15 cellular contexts compared by ENCODE assay signal in the genomic region with DNA sequence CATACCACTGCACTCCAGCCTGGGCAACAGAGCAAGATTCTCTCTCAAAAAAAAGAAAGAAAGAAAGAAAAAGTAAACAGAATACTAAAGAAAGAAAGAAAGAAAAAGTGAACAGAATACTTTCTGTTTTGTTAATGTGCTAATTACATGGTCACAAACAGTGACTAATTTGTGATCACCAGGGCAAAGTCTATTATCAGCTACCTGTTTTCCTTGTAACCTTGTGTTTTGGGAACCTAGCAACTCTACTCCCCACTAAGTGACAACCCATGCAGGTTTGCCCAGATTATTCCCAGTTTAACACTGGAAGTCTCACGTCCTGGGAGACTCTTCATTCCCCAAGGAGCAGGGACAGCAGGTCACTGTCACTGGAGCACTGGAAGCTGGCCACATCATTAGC. TPM values are rescaled to one million over a fixed set of nuclear protein-coding genes. Genes with fewer than 3 reads are reported as not detected.
DNase-seq lines count a peak whose midpoint lies in the region; ATAC-seq and TF ChIP-seq lines count a peak whose summit lies in the region.
"Had no signal": no experiment of that assay in that cellular context is flagged by ENCODE, and none has a peak within 500 bp of the region (broad histone marks: within the 10 kb centered on the region; RNA-seq: fewer than 3 reads in every experiment).

No MANE protein-coding gene starts in this region.

- H3K27me3 Mint-ChIP-seq in Calu3 (ENCODE audit: unreplicated experiment) = no peaks in the 10 kb centered on the region
- H3K27me3 Mint-ChIP-seq in natural killer cell (ENCODE audit: low read depth in 2 of 2) = peaks cover 9 to 28% of the 10 kb centered on the region in 2 donors
- H3K27me3 Mint-ChIP-seq in activated T-cell treated with anti-CD3 and anti-CD28 coated beads, Interleukin-2, amount 50 U/mL, for 72 hours (ENCODE audit: low read depth) = peaks cover 36% of the 10 kb centered on the region

- peaks cover 21% of the 10 kb centered on the region for H3F3A ChIP-seq in PC-9 (ENCODE audit: insufficient read depth, low read depth)

- H3K4me2 ChIP-seq in PC-9 = no peak overlapping the region
- H3K4me2 ChIP-seq: BLaER1 treated with 17β-estradiol and CSF1 and Interleukin-3, amounts not matched to agents 10 nM and 100 nM; GM23338 had no signal

- intact Hi-C loops in Calu3 (cut with micrococcal nuclease; ENCODE audit: unreplicated experiment) = no loop called here
- intact Hi-C loops in PC-9 (cut with micrococcal nuclease; ENCODE audit: unreplicated experiment) = no loop called here
- intact Hi-C loops in natural killer cell (cut with micrococcal nuclease) = no loop called here
- intact Hi-C loops in transverse colon (cut with DNase I; ENCODE audit: low total_unique reads) = no loop called here

- POLR2A ChIA-PET in PC-9 (lab: Charles Lee; ENCODE audit: unreplicated experiment) = no interaction called here

- CTCF ChIA-PET in Calu3 (lab: Charles Lee) (interaction anchor here (0.6 kb wide), 1 partner anchor 770 kb away, joined by 3 read pairs; no protein-coding TSS in a partner anchor), PC-9 (lab: Charles Lee) (no interaction called here)

- no peaks in the 10 kb centered on the region for H3K9me3 Mint-ChIP-seq in Calu3 (ENCODE audit: low read depth, unreplicated experiment)
- no peaks in the 10 kb centered on the region for H3K9me3 Mint-ChIP-seq in natural killer cell
- H3K9me3 Mint-ChIP-seq in activated T-cell treated with anti-CD3 and anti-CD28 coated beads, Interleukin-2, amount 50 U/mL, for 72 hours = no peaks in the 10 kb centered on the region
- H3K9me3 Mint-ChIP-seq: CD8-positive, alpha-beta T cell; GM23338 had no signal

- H3K4me3 Mint-ChIP-seq in Calu3 (ENCODE audit: low read depth, unreplicated experiment) (no peak overlapping the region), natural killer cell (peak overlapping the region; percentile 4)
- no peak overlapping the region for H3K4me3 Mint-ChIP-seq in activated T-cell treated with anti-CD3 and anti-CD28 coated beads, Interleukin-2, amount 50 U/mL, for 72 hours
- H3K4me3 Mint-ChIP-seq: B cell; CD8-positive, alpha-beta T cell; GM23338 had no signal

- TF ChIP-seq CTCF in Calu3 (IDR thresholded peaks at IDR 0.05; ENCODE audit: unreplicated experiment) = no peak
- TF ChIP-seq CTCF in PC-9 (conservative IDR thresholded peaks at IDR 0.05) = no peak
- no peak for TF ChIP-seq CTCF in natural killer cell (IDR thresholded peaks at IDR 0.05)
- TF ChIP-seq CTCF in transverse colon (IDR thresholded peaks at IDR 0.05) = no peak

- H3K79me2 ChIP-seq in PC-9 (ENCODE audit: low read depth) = no peaks in the 10 kb centered on the region

- H3K27me3 ChIP-seq in PC-9 (ENCODE audit: insufficient read depth, low read depth) = no peaks in the 10 kb centered on the region
- no peaks in the 10 kb centered on the region for H3K27me3 ChIP-seq in transverse colon
- H3K27me3 ChIP-seq: BLaER1 treated with 17β-estradiol and CSF1 and Interleukin-3, amounts not matched to agents 10 nM and 100 nM had no signal

- no peaks in the 10 kb centered on the region for H3K36me3 Mint-ChIP-seq in Calu3 (ENCODE audit: insufficient read depth, unreplicated experiment)
- no peaks in the 10 kb centered on the region for H3K36me3 Mint-ChIP-seq in natural killer cell
- H3K36me3 Mint-ChIP-seq in activated T-cell treated with anti-CD3 and anti-CD28 coated beads, Interleukin-2, amount 50 U/mL, for 72 hours (ENCODE audit: insufficient read depth in 2 of 2) = no peaks in the 10 kb centered on the region
- H3K36me3 Mint-ChIP-seq: CD8-positive, alpha-beta T cell had no signal

- DNase-seq in Calu3 (no peak), PC-9 (no peak), natural killer cell (no peak), NCI-H345 treated with DMSO at 0.1 percent for 48 hours (lab: John Stamatoyannopoulos, UW; ENCODE audit: unreplicated experiment) (no peak), transverse colon (no peak)
- DNase-seq in activated T-cell treated with anti-CD3 and anti-CD28 coated beads, Interleukin-2, amount 50 U/mL, for 72 hours = no peak
- DNase-seq: 8988T; CD8-positive, alpha-beta T cell; DMS 273 treated with DMSO at 0.1 percent for 48 hours; HCEC 1CT had no signal

- ATAC-seq in natural killer cell (peak in 1 of 3 donors; percentile 9), GM19397 (IDR thresholded peaks at IDR 0.05; ENCODE audit: unreplicated experiment) (no peak)
- ATAC-seq in activated T-cell treated with anti-CD3 and anti-CD28 coated beads, Interleukin-2, amount 50 U/mL, for 72 hours (replicated peaks in 1 of 2) = no peak
- ATAC-seq: CD8-positive, alpha-beta T cell; GM23338 had no signal

- no peaks in the 10 kb centered on the region for H4K20me1 ChIP-seq in PC-9 (ENCODE audit: insufficient read depth)
- H4K20me1 ChIP-seq: BLaER1 treated with 17β-estradiol and CSF1 and Interleukin-3, amounts not matched to agents 10 nM and 100 nM had no signal

- peak overlapping the region; percentile 19; the same call in 1 of the 2 replicates for H2AFZ ChIP-seq in PC-9
- H2AFZ ChIP-seq: GM23338 had no signal

- in situ Hi-C loops in transverse colon (cut with MboI; ENCODE audit: low pct_ligation_motif_present in 1 of 4, low pct_unique_long_range_greater_than_20kb in 1 of 4, low sequenced_read_pairs in 3 of 4) = no loop called here

- H3K4me1 ChIP-seq in PC-9 (replicated peaks; ENCODE audit: insufficient read depth) (peaks cover 40% of the 10 kb centered on the region), transverse colon (peaks cover 0 to 10% (median 4%) of the 10 kb centered on the region in 4 donors)
- H3K4me1 ChIP-seq: BLaER1 treated with 17β-estradiol and CSF1 and Interleukin-3, amounts not matched to agents 10 nM and 100 nM had no signal

- H3K27ac ChIP-seq in PC-9 = no peak overlapping the region
- no peak overlapping the region for H3K27ac ChIP-seq in transverse colon
- H3K27ac ChIP-seq: BLaER1 treated with 17β-estradiol and CSF1 and Interleukin-3, amounts not matched to agents 10 nM and 100 nM had no signal

- no TSS peak for BruUV-seq in Calu3 (replicated peaks; lab: Mats Ljungman, UMichigan)
- no TSS peak for BruUV-seq in PC-9 (replicated peaks; lab: Mats Ljungman, UMichigan)

- no peaks in the 10 kb centered on the region for H3K9me2 ChIP-seq in PC-9 (ENCODE audit: insufficient read depth)

- TF ChIP-seq POLR2A in transverse colon (IDR thresholded peaks at IDR 0.05) = no peak

- no peak for TF ChIP-seq EP300 in transverse colon (IDR thresholded peaks at IDR 0.05; ENCODE audit: low read depth)

- 50 to 78% methylated on average over 1 of the region's 1 CpG for WGBS in transverse colon (ENCODE audit: low coverage in 1 of 2), 2 donors

- peak overlapping the region; percentile 69 for H3K27ac Mint-ChIP-seq in Calu3 (ENCODE audit: unreplicated experiment)
- no peak overlapping the region for H3K27ac Mint-ChIP-seq in natural killer cell
- H3K27ac Mint-ChIP-seq in activated T-cell treated with anti-CD3 and anti-CD28 coated beads, Interleukin-2, amount 50 U/mL, for 72 hours = no peak overlapping the region
- H3K27ac Mint-ChIP-seq: B cell; CD8-positive, alpha-beta T cell; GM23338 had no signal

- H3K36me3 ChIP-seq in PC-9 (ENCODE audit: low read depth) = no peaks in the 10 kb centered on the region
- no peaks in the 10 kb centered on the region for H3K36me3 ChIP-seq in transverse colon
- H3K36me3 ChIP-seq: BLaER1 treated with 17β-estradiol and CSF1 and Interleukin-3, amounts not matched to agents 10 nM and 100 nM had no signal

- no peak overlapping the region for H3K4me3 ChIP-seq in PC-9
- H3K4me3 ChIP-seq in transverse colon = no peak overlapping the region
- H3K4me3 ChIP-seq: BLaER1 treated with 17β-estradiol and CSF1 and Interleukin-3, amounts not matched to agents 10 nM and 100 nM; GM23338 had no signal

- H3K9me3 ChIP-seq in PC-9 (ENCODE audit: insufficient read depth, low read depth) = no peaks in the 10 kb centered on the region; the same call in 1 of the 2 replicates
- H3K9me3 ChIP-seq in transverse colon = no peaks in the 10 kb centered on the region
- H3K9me3 ChIP-seq: BLaER1 treated with 17β-estradiol and CSF1 and Interleukin-3, amounts not matched to agents 10 nM and 100 nM had no signal

- H3K4me1 Mint-ChIP-seq in Calu3 (ENCODE audit: low read depth, unreplicated experiment) = peaks cover 45% of the 10 kb centered on the region
- H3K4me1 Mint-ChIP-seq in natural killer cell = peaks cover 11 to 27% of the 10 kb centered on the region in 2 donors
- peaks cover 8% of the 10 kb centered on the region for H3K4me1 Mint-ChIP-seq in activated T-cell treated with anti-CD3 and anti-CD28 coated beads, Interleukin-2, amount 50 U/mL, for 72 hours (ENCODE audit: low read depth)
- H3K4me1 Mint-ChIP-seq: B cell, GM23338 had no signal

RNA-seq across cellular contexts. Expression of gene UGT1A9, which starts 16.7 kb away (rescaled TPM):
- total RNA-seq in Calu3 (2022) = 3.5 and 4.3 TPM in 2 replicates
- total RNA-seq in PC-9 (2021) = not detected in 2 replicates
- not detected for total RNA-seq in natural killer cell
- total RNA-seq in activated T-cell treated with anti-CD3 and anti-CD28 coated beads, Interleukin-2, amount 50 U/mL, for 72 hours = not detected
- total RNA-seq in transverse colon = 10 to 100 TPM in 3 of 4 donors, 1 to 10 TPM in 1; 4.6 to 18.7 (median 10.5) TPM
- total RNA-seq: B cell; CD8-positive, alpha-beta T cell; GM23338; HT1080 had no signal

RNA-seq across cellular contexts. Expression of gene UGT1A10, which starts 18.8 kb away (rescaled TPM):
- total RNA-seq in Calu3 (2022) (107 and 120 TPM in 2 replicates), PC-9 (2021) (not detected in 2 replicates), natural killer cell (not detected), transverse colon (10 to 100 TPM; 54.2 to 87.5 (median 54.9) TPM)
- total RNA-seq in activated T-cell treated with anti-CD3 and anti-CD28 coated beads, Interleukin-2, amount 50 U/mL, for 72 hours = not detected
- total RNA-seq: B cell; CD8-positive, alpha-beta T cell; GM23338; HT1080 had no signal

RNA-seq across cellular contexts. Expression of gene UGT1A7, which starts 26.7 kb away (rescaled TPM):
- total RNA-seq in Calu3 (2022) (7.2 and 7.8 TPM in 2 replicates), PC-9 (2021) (20.3 and 26.7 TPM in 2 replicates), natural killer cell (not detected), transverse colon (10 to 100 TPM in 3 of 4 donors, 1 to 10 TPM in 1; 3.4 to 55.3 (median 18.2) TPM)
- total RNA-seq in activated T-cell treated with anti-CD3 and anti-CD28 coated beads, Interleukin-2, amount 50 U/mL, for 72 hours = not detected
- total RNA-seq: B cell; CD8-positive, alpha-beta T cell; GM23338; HT1080 had no signal

RNA-seq across cellular contexts. Expression of gene UGT1A8, which starts 37.6 kb away (rescaled TPM):
- not detected in 2 replicates for total RNA-seq in Calu3 (2022)
- 0.17 and 0.20 TPM in 2 replicates for total RNA-seq in PC-9 (2021)
- total RNA-seq in natural killer cell = not detected
- not detected for total RNA-seq in activated T-cell treated with anti-CD3 and anti-CD28 coated beads, Interleukin-2, amount 50 U/mL, for 72 hours
- total RNA-seq in transverse colon = 10 to 100 TPM in 2 of 4 donors, 1 to 10 TPM in 2; 1.1 to 15.1 (median 9.4) TPM
- total RNA-seq: B cell; CD8-positive, alpha-beta T cell; HT1080 had no signal

RNA-seq across cellular contexts. Expression of gene UGT1A6, which starts 37.6 kb away (rescaled TPM):
- 98.0 and 116 TPM in 2 replicates for total RNA-seq in Calu3 (2022)
- 549 and 643 TPM in 2 replicates for total RNA-seq in PC-9 (2021)
- total RNA-seq in natural killer cell = not detected
- not detected for total RNA-seq in activated T-cell treated with anti-CD3 and anti-CD28 coated beads, Interleukin-2, amount 50 U/mL, for 72 hours
- 10 to 100 TPM; 13.5 to 40.2 (median 18.1) TPM for total RNA-seq in transverse colon
- total RNA-seq: B cell; CD8-positive, alpha-beta T cell; GM23338; HT1080 had no signal

Comparison
In these comparisons a context has a peak if more than half of its experiments do, and no peak if none do; other contexts are left out.
1. RNA of gene UGT1A10, which starts 18.8 kb away (total RNA-seq): 107 to 120 TPM in Calu3 and 54.2 to 87.5 TPM in transverse colon; not detected in PC-9, not detected in natural killer cell and not detected in activated T-cell treated with anti-CD3 and anti-CD28 coated beads, Interleukin-2, amount 50 U/mL, for 72 hours; every median in the first group is over 10 times any median in the second.